In the genomic region with DNA sequence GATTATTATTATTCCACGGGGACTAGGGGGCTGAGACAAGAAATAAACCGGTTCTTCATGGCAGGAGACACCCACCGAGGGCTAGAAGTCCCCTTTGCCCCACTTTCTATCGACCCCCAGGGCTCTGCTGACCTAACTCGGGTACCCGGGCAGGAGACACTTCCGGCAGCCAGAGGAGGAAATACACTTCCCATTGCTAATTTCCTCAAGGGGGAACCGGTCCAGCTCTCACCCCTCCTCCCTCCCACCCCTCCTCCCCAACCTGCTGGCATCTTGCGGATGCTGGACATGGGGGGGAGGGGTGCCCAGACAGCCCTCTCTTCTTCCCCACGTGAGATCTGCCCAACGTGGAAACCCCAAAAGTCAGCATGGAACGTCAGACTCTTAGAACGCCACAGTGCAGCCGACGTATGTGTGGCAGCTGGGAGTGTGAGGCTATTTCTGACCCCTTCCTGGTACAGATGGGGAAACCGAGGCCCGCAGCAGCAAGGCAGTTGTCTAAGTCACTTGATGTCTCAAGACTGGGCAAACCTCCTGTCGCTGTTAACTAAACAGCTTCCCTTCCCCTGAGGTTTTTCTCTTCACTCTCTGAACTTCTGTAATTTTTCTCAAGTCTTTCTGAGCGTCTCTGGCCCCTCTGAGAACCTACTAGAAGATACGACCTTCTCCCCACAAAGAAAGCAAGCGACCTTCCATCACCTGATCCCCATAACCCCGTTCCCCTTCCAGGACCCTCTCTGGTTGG, we compare ENCODE assay signal across 9 cellular contexts. TPM values are rescaled to one million over a fixed set of nuclear protein-coding genes. Genes with fewer than 3 reads are reported as not detected.
DNase-seq lines count a peak whose midpoint lies in the region; ATAC-seq and TF ChIP-seq lines count a peak whose summit lies in the region.
"Had no signal": no experiment of that assay in that cellular context is flagged by ENCODE, and none has a peak within 500 bp of the region (broad histone marks: within the 10 kb centered on the region; RNA-seq: fewer than 3 reads in every experiment).

No MANE protein-coding gene starts in this region.

- TF ChIP-seq POLR2A in body of pancreas (IDR thresholded peaks at IDR 0.05), result no peak

- peaks cover 33% of the 10 kb centered on the region for H3K27me3 ChIP-seq in HL-60 (ENCODE audit: insufficient read depth, poor library complexity, severe bottlenecking)
- peaks cover 0 to 43% of the 10 kb centered on the region in 2 donors for H3K27me3 ChIP-seq in body of pancreas

- H3K36me3 ChIP-seq in body of pancreas (replicated peaks in 1 of 2; ENCODE audit: insufficient read depth in 1 of 2, low read depth in 2 of 2), result no peaks in the 10 kb centered on the region

- H3K4me3 Mint-ChIP-seq in naive B cell, result peak overlapping the region; percentile 13 to 76 (median 59)

- no peaks in the 10 kb centered on the region for H3K9me3 ChIP-seq in body of pancreas

- H3K27ac ChIP-seq in HL-60 (replicated peaks) (peak overlapping the region; percentile 23; the same call in 1 of the 2 replicates), body of pancreas (peak overlapping the region in 1 of 4 donors; percentile 18)

- H3K27ac Mint-ChIP-seq in naive B cell, result peak overlapping the region in 5 of 6 donors; percentile 11 to 69 (median 38)

- WGBS in body of pancreas, 2 donors, result 5 to 6% methylated on average over 20 to 21 of the region's 22 CpGs

- DNase-seq in AML-193 (lab: John Stamatoyannopoulos, UW) (peak; percentile 29 to 41), HL-60 (ENCODE audit: low read depth in 1 of 2, low spot score in 1 of 2) (peak in 1 of 2 experiments; percentile 39), body of pancreas (peak in 1 of 4 donors; percentile 15), naive B cell (peak; percentile 13), NCI-H2171 treated with DMSO at 0.1 percent for 48 hours (lab: John Stamatoyannopoulos, UW) (no peak), A172 (ENCODE audit: low spot score) (no peak)
- DNase-seq: activated CD4-positive, alpha-beta T cell treated with anti-CD3 and anti-CD28 coated beads for 4 hours had no signal

- peaks cover 40 to 44% (median 42%) of the 10 kb centered on the region in 3 donors for H3K4me1 Mint-ChIP-seq in naive B cell

- intact Hi-C loops in body of pancreas (cut with DNase I), result no loop called here

- H3K27me3 Mint-ChIP-seq in naive B cell, result peaks cover 59 to 83% (median 83%) of the 10 kb centered on the region in 3 donors

- peaks cover 5 to 26% of the 10 kb centered on the region in 2 donors for H3K36me3 Mint-ChIP-seq in naive B cell

- 0 out of 2 replicates have a peak overlapping the region, but pooled peaks have one; percentile 2 for H3K4me3 ChIP-seq in HL-60 (replicated peaks; ENCODE audit: insufficient read depth, low read length)
- H3K4me3 ChIP-seq in body of pancreas, result no peak overlapping the region

- H3K4me1 ChIP-seq in body of pancreas, result peaks cover 16% of the 10 kb centered on the region

- peak; percentile 49 for ATAC-seq in body of pancreas
- ATAC-seq in naive B cell (ENCODE audit: low read depth in 2 of 2), result peak; percentile 54 to 57
- ATAC-seq in HG02973 (IDR thresholded peaks at IDR 0.05; ENCODE audit: unreplicated experiment), result no peak
- no peak for ATAC-seq in GM18520 (IDR thresholded peaks at IDR 0.05; ENCODE audit: unreplicated experiment)

- TF ChIP-seq CTCF in HL-60 (IDR thresholded peaks at IDR 0.05; ENCODE audit: insufficient read depth, low read length) (no peak), body of pancreas (IDR thresholded peaks at IDR 0.05) (no peak)

- H3K9me3 Mint-ChIP-seq in naive B cell, result peaks cover 0 to 6% (median 0%) of the 10 kb centered on the region in 7 donors

RNA-seq across cellular contexts. Expression of a gene that starts 3.6 kb away (rescaled TPM):
- 1 to 10 TPM in 1 of 2 donors, under 1 TPM in 1; 0.99 to 1.3 TPM for total RNA-seq in body of pancreas
- polyA plus RNA-seq in naive B cell (ENCODE audit: low read depth in 6 of 6), result not detected
- not detected in 2 replicates for total RNA-seq in A172 (2014; rRNA removed; shearing (Covaris generic))

RNA-seq across cellular contexts. Expression of a gene that starts 13.8 kb away (rescaled TPM):
- 10 to 100 TPM in 1 of 2 donors, 1 to 10 TPM in 1; 4.2 to 22.7 TPM for total RNA-seq in body of pancreas
- 10 to 100 TPM in 1 of 6 donors, 1 to 10 TPM in 4, not detected in 1; 5.0 to 14.4 (median 7.8) TPM for polyA plus RNA-seq in naive B cell (ENCODE audit: low read depth in 6 of 6)
- total RNA-seq in A172 (2014; rRNA removed; shearing (Covaris generic)), result 4.0 and 8.6 TPM in 2 replicates

RNA-seq across cellular contexts. Expression of a gene that starts 40.8 kb away (rescaled TPM):
- 10 to 100 TPM; 25.7 to 60.6 TPM for total RNA-seq in body of pancreas
- polyA plus RNA-seq in naive B cell (ENCODE audit: low read depth in 6 of 6), result 10 to 100 TPM in 3 of 6 donors, 1 to 10 TPM in 3; 4.3 to 14.1 (median 10.3) TPM
- total RNA-seq in A172 (2014; rRNA removed; shearing (Covaris generic)), result 4.2 and 4.4 TPM in 2 replicates

Comparison
In these comparisons a context has a peak if more than half of its experiments do, and no peak if none do; other contexts are left out.
1. DNase-seq: peak in AML-193 (2 of 2) and naive B cell (single experiment); none in NCI-H2171 treated with DMSO at 0.1 percent for 48 hours (single experiment) and A172 (single experiment).
2. ATAC-seq: peak in body of pancreas (single experiment) and naive B cell (2 of 2); none in HG02973 (single experiment) and GM18520 (single experiment).